Comparison of ENCODE assay signal across 22 cellular contexts in the genomic region with DNA sequence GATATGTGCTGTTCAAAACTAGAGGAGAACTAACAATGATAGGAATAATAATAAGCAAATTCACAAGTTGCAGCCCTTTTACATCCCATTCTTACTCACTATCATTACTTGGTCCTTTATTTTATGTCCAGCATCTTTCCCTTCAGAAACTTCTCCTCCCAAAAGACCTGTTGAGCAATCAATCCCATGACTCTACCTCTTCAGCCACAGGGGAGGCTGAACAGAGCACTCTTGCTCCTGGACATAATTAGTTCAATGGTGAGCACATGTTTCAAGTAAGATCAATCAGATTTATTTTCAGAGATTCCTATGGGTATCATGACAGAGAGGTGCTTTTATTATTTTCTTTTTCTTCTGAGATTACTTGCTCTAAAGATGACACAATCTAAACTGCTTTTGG.
"Had no signal": no experiment of that assay in that cellular context is flagged by ENCODE, and none has a peak within 500 bp of the region (broad histone marks: within the 10 kb centered on the region; RNA-seq: fewer than 3 reads in every experiment).

No MANE protein-coding gene starts in this region.

- DNase-seq: cortex of kidney; effector memory CD8-positive, alpha-beta T cell; head of caudate nucleus; kidney; mesendoderm; naive thymus-derived CD8-positive, alpha-beta T cell; nephron progenitor cell; nucleus accumbens; sigmoid colon; spleen; stimulated activated CD4-positive, alpha-beta T cell treated with anti-CD3 and anti-CD28 coated beads, Interleukin-4, amount 100 ng/mL, for 4 hours; stimulated activated naive CD8-positive, alpha-beta T cell treated with anti-CD3 and anti-CD28 coated beads, Interleukin-15, Interleukin-2, amounts not matched to agents 100 U/mL and 50 U/mL, for 24 hours; substantia nigra; testis; tibial artery had no signal

- H3K36me3 ChIP-seq: prostate gland, right atrium auricular region, sigmoid colon, spleen, tibial artery had no signal

- H3K27me3 ChIP-seq: hepatocyte, right atrium auricular region, spleen, testis, tibial artery had no signal

- ATAC-seq: effector memory CD8-positive, alpha-beta T cell; esophagus mucosa; left lobe of liver; naive thymus-derived CD8-positive, alpha-beta T cell; stimulated activated memory B cell treated with anti-CD40 and anti-IgM and Interleukin-4, amounts not matched to agents 10 μg/mL and 1 μg/mL and 100 μg/mL, for 72 hours; stimulated activated naive CD8-positive, alpha-beta T cell treated with anti-CD3 and anti-CD28 coated beads, Interleukin-15, Interleukin-2, amounts not matched to agents 100 U/mL and 50 U/mL, for 24 hours had no signal

- H3K79me2 ChIP-seq: hepatocyte had no signal

- H2AFZ ChIP-seq: hepatocyte had no signal

- H3K27ac ChIP-seq: hepatocyte, prostate gland, sigmoid colon, spleen, testis, tibial artery had no signal

- H3K4me2 ChIP-seq: hepatocyte had no signal

- H3K4me1 ChIP-seq: prostate gland, spleen, testis, tibial artery had no signal

- H3K9me3 ChIP-seq: prostate gland, right atrium auricular region, sigmoid colon, spleen, testis, tibial artery had no signal

- H3K4me3 ChIP-seq: hepatocyte, prostate gland, right atrium auricular region, sigmoid colon, skin epidermis, spleen, testis, tibial artery had no signal
